16 cellular contexts compared by ENCODE assay signal in genomic region chr3:180690061-180690460, GRCh38. TPM values are rescaled to one million over a fixed set of nuclear protein-coding genes. Genes with fewer than 3 reads are reported as not detected.
DNase-seq lines count a peak whose midpoint lies in the region; ATAC-seq and TF ChIP-seq lines count a peak whose summit lies in the region.
"Had no signal": no experiment of that assay in that cellular context is flagged by ENCODE, and none has a peak within 500 bp of the region (broad histone marks: within the 10 kb centered on the region; RNA-seq: fewer than 3 reads in every experiment).

No MANE protein-coding gene starts in this region.

- no peaks in the 10 kb centered on the region for H3K4me1 Mint-ChIP-seq in HFFc6 (ENCODE audit: low read depth)

- H4K20me1 ChIP-seq in DND-41 (ENCODE audit: insufficient read depth, low read length) (no peaks in the 10 kb centered on the region), hepatocyte (ENCODE audit: insufficient read depth, poor library complexity, severe bottlenecking) (no peaks in the 10 kb centered on the region)

- H3K9me2 ChIP-seq in hepatocyte (replicated peaks; ENCODE audit: insufficient read depth): no peaks in the 10 kb centered on the region

- H3K9me3 Mint-ChIP-seq in HFFc6: no peaks in the 10 kb centered on the region
- H3K9me3 Mint-ChIP-seq: activated CD8-positive, alpha-beta T cell treated with anti-CD3 and anti-CD28 coated beads for 36 hours had no signal

- ATAC-seq in DND-41 (ENCODE audit: insufficient read depth, low read depth) (no peak), left lung (no peak), HG02981 (IDR thresholded peaks at IDR 0.05; ENCODE audit: unreplicated experiment) (no peak)
- ATAC-seq: activated CD8-positive, alpha-beta T cell treated with anti-CD3 and anti-CD28 coated beads for 36 hours had no signal

- H3K27me3 Mint-ChIP-seq in HFFc6 (ENCODE audit: insufficient read depth): peaks cover 6% of the 10 kb centered on the region

- no peak overlapping the region for H3K4me3 ChIP-seq in DND-41 (ENCODE audit: low read depth in 1 of 2, low read length in 2 of 2)
- H3K4me3 ChIP-seq in hepatocyte: no peak overlapping the region
- H3K4me3 ChIP-seq in left lung: no peak overlapping the region
- H3K4me3 ChIP-seq: sigmoid colon had no signal

- H3K36me3 ChIP-seq in DND-41 (ENCODE audit: insufficient read depth, low read length) (no peaks in the 10 kb centered on the region), hepatocyte (replicated peaks; ENCODE audit: insufficient read depth, low read depth) (no peaks in the 10 kb centered on the region), left lung (no peaks in the 10 kb centered on the region)
- H3K36me3 ChIP-seq: sigmoid colon had no signal

- H3K36me3 Mint-ChIP-seq in HFFc6 (ENCODE audit: low read depth): no peaks in the 10 kb centered on the region

- H3K9ac ChIP-seq in DND-41 (ENCODE audit: low read depth, low read length): no peak overlapping the region

- DNase-seq in DND-41: no peak
- no peak for DNase-seq in HFFc6
- peak; percentile 22 for DNase-seq in NCI-H82 treated with DMSO at 0.1 percent for 48 hours (lab: John Stamatoyannopoulos, UW; ENCODE audit: unreplicated experiment)
- no peak for DNase-seq in hepatocyte (ENCODE audit: low spot score)
- DNase-seq in stimulated activated CD4-positive, alpha-beta T cell treated with anti-CD3 and anti-CD28 coated beads, Interleukin-1b, Interleukin-23, amount 100 ng/mL, for 48 hours: no peak
- no peak for DNase-seq in left lung
- DNase-seq: activated CD8-positive, alpha-beta T cell treated with anti-CD3 and anti-CD28 coated beads for 36 hours; activated effector memory CD4-positive, alpha-beta T cell treated with Interleukin-2 at 50 U/mL for 16 hours; NCI-H524; SIG-M5; sigmoid colon; stimulated activated naive CD4-positive, alpha-beta T cell had no signal

- H3K27ac ChIP-seq in DND-41 (ENCODE audit: low read length) (no peak overlapping the region), hepatocyte (no peak overlapping the region), left lung (no peak overlapping the region)
- H3K27ac ChIP-seq: sigmoid colon had no signal

- H3K4me2 ChIP-seq in DND-41 (ENCODE audit: insufficient read depth, low read length) (no peak overlapping the region), hepatocyte (no peak overlapping the region)

- 13% methylated on average over 1 of the region's 1 CpG for WGBS in hepatocyte (ENCODE audit: low lambda C conversion rate, missing lambda C conversion rate)

- no peak overlapping the region for H3K27ac Mint-ChIP-seq in HFFc6
- H3K27ac Mint-ChIP-seq: activated CD8-positive, alpha-beta T cell treated with anti-CD3 and anti-CD28 coated beads for 36 hours had no signal

- H3K79me2 ChIP-seq in DND-41 (ENCODE audit: insufficient read depth, low read length) (no peaks in the 10 kb centered on the region), hepatocyte (no peaks in the 10 kb centered on the region)

- H3K9me3 ChIP-seq in DND-41 (ENCODE audit: insufficient read depth, low read length, severe bottlenecking) (no peaks in the 10 kb centered on the region), hepatocyte (ENCODE audit: low read depth) (no peaks in the 10 kb centered on the region), left lung (no peaks in the 10 kb centered on the region)
- H3K9me3 ChIP-seq: sigmoid colon had no signal

- no peaks in the 10 kb centered on the region for H3K27me3 ChIP-seq in DND-41 (ENCODE audit: insufficient read depth, low read length, poor library complexity)
- H3K27me3 ChIP-seq in hepatocyte: no peaks in the 10 kb centered on the region
- no peaks in the 10 kb centered on the region for H3K27me3 ChIP-seq in left lung

- H3K4me1 ChIP-seq in DND-41 (ENCODE audit: insufficient read depth, low read length) (no peaks in the 10 kb centered on the region), hepatocyte (ENCODE audit: insufficient read depth) (no peaks in the 10 kb centered on the region), left lung (no peaks in the 10 kb centered on the region)
- H3K4me1 ChIP-seq: sigmoid colon had no signal

- no peak overlapping the region for H3K4me3 Mint-ChIP-seq in HFFc6
- H3K4me3 Mint-ChIP-seq: activated CD8-positive, alpha-beta T cell treated with anti-CD3 and anti-CD28 coated beads for 36 hours had no signal

- H2AFZ ChIP-seq in DND-41 (ENCODE audit: low read depth, low read length) (no peak overlapping the region), hepatocyte (no peak overlapping the region)

- intact Hi-C loops in left lung (cut with DNase I): no loop called here

- TF ChIP-seq CTCF in DND-41 (IDR thresholded peaks at IDR 0.05; ENCODE audit: borderline replicate concordance, extremely low read depth, low read length, poor library complexity, severe bottlenecking) (peak; percentile 23), HFFc6 (IDR thresholded peaks at IDR 0.05) (peak; percentile 39; the same call in 1 of the 2 replicates), hepatocyte (IDR thresholded peaks at IDR 0.05; ENCODE audit: poor library complexity) (peak; percentile 26), left lung (IDR thresholded peaks at IDR 0.05) (no peak)

RNA-seq across cellular contexts. Expression of gene CCDC39, which starts 10.8 kb away (rescaled TPM):
- total RNA-seq in HFFc6 (2021; fragmentation: NEBNext Ultra II Directional; extraction: Animal tissue kit (Norgen Biotek cat#: 25700)): not detected
- total RNA-seq in hepatocyte (not detected in 2 replicates), left lung (under 1 TPM in 1 of 2 donors, not detected in 1; 0.63 TPM)
- not detected in 2 replicates for polyA plus RNA-seq in hepatocyte
- total RNA-seq: activated CD8-positive, alpha-beta T cell treated with anti-CD3 and anti-CD28 coated beads for 36 hours; astrocyte; lung microvascular endothelial cell; M059J had no signal

Comparison
In these comparisons a context has a peak if more than half of its experiments do, and no peak if none do; other contexts are left out.
1. CTCF ChIP-seq: peak in DND-41 (single experiment), HFFc6 (single experiment) and hepatocyte (single experiment); none in left lung (0 of 2).